Comparison of ENCODE assay signal across 8 cellular contexts in genomic region chr9:94374176-94375056, GRCh38. TPM values are rescaled to one million over a fixed set of nuclear protein-coding genes. Genes with fewer than 3 reads are reported as not detected.
DNase-seq lines count a peak whose midpoint lies in the region; ATAC-seq and TF ChIP-seq lines count a peak whose summit lies in the region.
"Not testable (repeated sequence)": the region's sequence is repeated elsewhere in the genome, so short reads cannot be mapped to it uniquely, and the experiment has no call there.

No MANE protein-coding gene starts in this region.

- not testable (repeated sequence) for H3K27me3 ChIP-seq in hepatocyte

- H2AFZ ChIP-seq in hepatocyte, result peak overlapping the region; percentile 85

- ATAC-seq in GM18519 (IDR thresholded peaks at IDR 0.05; ENCODE audit: low FRiP score, unreplicated experiment) (peak; percentile 82), HG03039 (IDR thresholded peaks at IDR 0.05; ENCODE audit: unreplicated experiment) (peak; percentile 89)

- not testable (repeated sequence) for H4K20me1 ChIP-seq in hepatocyte (ENCODE audit: insufficient read depth, poor library complexity, severe bottlenecking)

- WGBS in hepatocyte (ENCODE audit: low lambda C conversion rate, missing lambda C conversion rate), result 1% methylated on average over 57 of the region's 106 CpGs

- not testable (repeated sequence) for H3K36me3 ChIP-seq in hepatocyte (replicated peaks; ENCODE audit: insufficient read depth, low read depth)

- not testable (repeated sequence) for H3K4me1 ChIP-seq in hepatocyte (ENCODE audit: insufficient read depth)

- H3K4me2 ChIP-seq in hepatocyte, result peak overlapping the region; percentile 83

- not testable (repeated sequence) for H3K9me2 ChIP-seq in hepatocyte (replicated peaks; ENCODE audit: insufficient read depth)

- DNase-seq in 8988T, result peak; percentile 61
- peak; percentile 62 for DNase-seq in NCI-H2029 treated with DMSO at 0.1 percent for 48 hours (lab: John Stamatoyannopoulos, UW)
- DNase-seq in T-helper 9 cell, result peak; percentile 80
- DNase-seq in astrocyte of the hippocampus (ENCODE audit: low read depth, low spot score), result peak; percentile 94
- peak; percentile 94 for DNase-seq in hepatocyte (ENCODE audit: low spot score)
- peak; percentile 90 for DNase-seq in retina

- peak overlapping the region; percentile 85 for H3K27ac ChIP-seq in hepatocyte

- not testable (repeated sequence) for TF ChIP-seq CTCF in hepatocyte (IDR thresholded peaks at IDR 0.05; ENCODE audit: poor library complexity)

- H3K4me3 ChIP-seq in hepatocyte, result peak overlapping the region; percentile 47

- H3K9me3 ChIP-seq in hepatocyte (ENCODE audit: low read depth), result not testable (repeated sequence)

- H3K79me2 ChIP-seq in hepatocyte, result peaks cover 16% of the 10 kb centered on the region

RNA-seq across cellular contexts. Expression of gene NUTM2F, which starts 46.0 kb away (rescaled TPM):
- 0.32 and 0.87 TPM in 2 replicates for total RNA-seq in hepatocyte
- 0.29 and 0.89 TPM in 2 replicates for polyA plus RNA-seq in hepatocyte

Comparison
In these comparisons a context has a peak if more than half of its experiments do, and no peak if none do; other contexts are left out.
1. Peak in every context shown above with its lines: DNase-seq, ATAC-seq, H3K4me3 ChIP-seq and H3K27ac ChIP-seq.